ENCODE assay signal across 1 cellular context in the genomic region with DNA sequence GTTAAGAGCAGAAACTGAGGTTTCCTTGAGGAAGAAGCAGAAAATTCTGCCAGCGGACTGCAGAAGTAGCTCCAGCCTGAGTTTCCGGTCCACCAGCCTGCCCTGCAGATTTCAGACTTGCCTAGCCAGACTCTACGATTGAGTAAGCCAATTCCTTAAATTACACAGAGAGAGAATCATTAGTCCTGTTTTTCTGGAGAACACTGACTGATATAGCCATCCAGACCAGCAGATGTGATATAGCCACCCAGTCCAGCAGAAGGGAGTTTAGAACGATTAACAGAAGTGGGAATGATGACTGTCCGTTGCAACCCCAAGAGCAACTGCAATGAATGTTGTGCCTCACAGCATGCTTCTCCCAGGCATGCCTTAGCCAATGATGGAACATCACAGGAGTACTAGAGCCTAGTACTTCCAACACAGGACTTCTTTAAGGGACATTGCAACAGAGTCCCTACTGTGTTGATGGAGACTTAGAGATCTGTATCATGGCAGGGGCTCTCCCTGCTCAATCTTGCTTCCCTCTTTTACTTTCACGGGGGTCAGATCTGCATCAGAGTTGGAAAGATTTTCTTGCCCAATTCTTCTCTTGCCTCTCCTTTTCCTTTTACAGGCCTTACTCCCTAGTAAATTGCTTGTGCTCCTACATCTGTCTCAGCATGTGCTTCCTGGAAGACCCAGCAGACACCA.
TF ChIP-seq lines count a peak whose summit lies in the region.

No MANE protein-coding gene starts in this region.

TF ChIP-seq in GM23338, 12 proteins besides CTCF, POLR2A, EP300 and RAD21:
- TF ChIP-seq, protein P1, sequence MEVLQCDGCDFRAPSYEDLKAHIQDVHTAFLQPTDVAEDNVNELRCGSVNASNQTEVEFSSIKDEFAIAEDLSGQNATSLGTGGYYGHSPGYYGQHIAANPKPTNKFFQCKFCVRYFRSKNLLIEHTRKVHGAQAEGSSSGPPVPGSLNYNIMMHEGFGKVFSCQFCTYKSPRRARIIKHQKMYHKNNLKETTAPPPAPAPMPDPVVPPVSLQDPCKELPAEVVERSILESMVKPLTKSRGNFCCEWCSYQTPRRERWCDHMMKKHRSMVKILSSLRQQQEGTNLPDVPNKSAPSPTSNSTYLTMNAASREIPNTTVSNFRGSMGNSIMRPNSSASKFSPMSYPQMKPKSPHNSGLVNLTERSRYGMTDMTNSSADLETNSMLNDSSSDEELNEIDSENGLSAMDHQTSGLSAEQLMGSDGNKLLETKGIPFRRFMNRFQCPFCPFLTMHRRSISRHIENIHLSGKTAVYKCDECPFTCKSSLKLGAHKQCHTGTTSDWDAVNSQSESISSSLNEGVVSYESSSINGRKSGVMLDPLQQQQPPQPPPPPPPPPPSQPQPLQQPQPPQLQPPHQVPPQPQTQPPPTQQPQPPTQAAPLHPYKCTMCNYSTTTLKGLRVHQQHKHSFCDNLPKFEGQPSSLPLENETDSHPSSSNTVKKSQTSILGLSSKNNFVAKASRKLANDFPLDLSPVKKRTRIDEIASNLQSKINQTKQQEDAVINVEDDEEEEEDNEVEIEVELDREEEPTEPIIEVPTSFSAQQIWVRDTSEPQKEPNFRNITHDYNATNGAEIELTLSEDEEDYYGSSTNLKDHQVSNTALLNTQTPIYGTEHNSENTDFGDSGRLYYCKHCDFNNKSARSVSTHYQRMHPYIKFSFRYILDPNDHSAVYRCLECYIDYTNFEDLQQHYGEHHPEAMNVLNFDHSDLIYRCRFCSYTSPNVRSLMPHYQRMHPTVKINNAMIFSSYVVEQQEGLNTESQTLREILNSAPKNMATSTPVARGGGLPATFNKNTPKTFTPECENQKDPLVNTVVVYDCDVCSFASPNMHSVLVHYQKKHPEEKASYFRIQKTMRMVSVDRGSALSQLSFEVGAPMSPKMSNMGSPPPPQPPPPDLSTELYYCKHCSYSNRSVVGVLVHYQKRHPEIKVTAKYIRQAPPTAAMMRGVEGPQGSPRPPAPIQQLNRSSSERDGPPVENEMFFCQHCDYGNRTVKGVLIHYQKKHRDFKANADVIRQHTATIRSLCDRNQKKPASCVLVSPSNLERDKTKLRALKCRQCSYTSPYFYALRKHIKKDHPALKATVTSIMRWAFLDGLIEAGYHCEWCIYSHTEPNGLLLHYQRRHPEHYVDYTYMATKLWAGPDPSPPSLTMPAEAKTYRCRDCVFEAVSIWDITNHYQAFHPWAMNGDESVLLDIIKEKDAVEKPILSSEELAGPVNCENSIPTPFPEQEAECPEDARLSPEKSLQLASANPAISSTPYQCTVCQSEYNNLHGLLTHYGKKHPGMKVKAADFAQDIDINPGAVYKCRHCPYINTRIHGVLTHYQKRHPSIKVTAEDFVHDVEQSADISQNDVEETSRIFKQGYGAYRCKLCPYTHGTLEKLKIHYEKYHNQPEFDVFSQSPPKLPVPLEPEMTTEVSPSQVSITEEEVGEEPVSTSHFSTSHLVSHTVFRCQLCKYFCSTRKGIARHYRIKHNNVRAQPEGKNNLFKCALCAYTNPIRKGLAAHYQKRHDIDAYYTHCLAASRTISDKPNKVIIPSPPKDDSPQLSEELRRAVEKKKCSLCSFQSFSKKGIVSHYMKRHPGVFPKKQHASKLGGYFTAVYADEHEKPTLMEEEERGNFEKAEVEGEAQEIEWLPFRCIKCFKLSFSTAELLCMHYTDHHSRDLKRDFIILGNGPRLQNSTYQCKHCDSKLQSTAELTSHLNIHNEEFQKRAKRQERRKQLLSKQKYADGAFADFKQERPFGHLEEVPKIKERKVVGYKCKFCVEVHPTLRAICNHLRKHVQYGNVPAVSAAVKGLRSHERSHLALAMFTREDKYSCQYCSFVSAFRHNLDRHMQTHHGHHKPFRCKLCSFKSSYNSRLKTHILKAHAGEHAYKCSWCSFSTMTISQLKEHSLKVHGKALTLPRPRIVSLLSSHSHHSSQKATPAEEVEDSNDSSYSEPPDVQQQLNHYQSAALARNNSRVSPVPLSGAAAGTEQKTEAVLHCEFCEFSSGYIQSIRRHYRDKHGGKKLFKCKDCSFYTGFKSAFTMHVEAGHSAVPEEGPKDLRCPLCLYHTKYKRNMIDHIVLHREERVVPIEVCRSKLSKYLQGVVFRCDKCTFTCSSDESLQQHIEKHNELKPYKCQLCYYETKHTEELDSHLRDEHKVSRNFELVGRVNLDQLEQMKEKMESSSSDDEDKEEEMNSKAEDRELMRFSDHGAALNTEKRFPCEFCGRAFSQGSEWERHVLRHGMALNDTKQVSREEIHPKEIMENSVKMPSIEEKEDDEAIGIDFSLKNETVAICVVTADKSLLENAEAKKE (CRISPR knock-in tag; IDR thresholded peaks at IDR 0.05) = no peak
- TF ChIP-seq JUNB (IDR thresholded peaks at IDR 0.05; ENCODE audit: unreplicated experiment) = no peak
- no peak for TF ChIP-seq EZH2phosphoT487 (IDR thresholded peaks at IDR 0.05; ENCODE audit: unreplicated experiment)
- no peak for TF ChIP-seq EZH2 (IDR thresholded peaks at IDR 0.05; ENCODE audit: low read depth, unreplicated experiment)
- TF ChIP-seq, protein P2, sequence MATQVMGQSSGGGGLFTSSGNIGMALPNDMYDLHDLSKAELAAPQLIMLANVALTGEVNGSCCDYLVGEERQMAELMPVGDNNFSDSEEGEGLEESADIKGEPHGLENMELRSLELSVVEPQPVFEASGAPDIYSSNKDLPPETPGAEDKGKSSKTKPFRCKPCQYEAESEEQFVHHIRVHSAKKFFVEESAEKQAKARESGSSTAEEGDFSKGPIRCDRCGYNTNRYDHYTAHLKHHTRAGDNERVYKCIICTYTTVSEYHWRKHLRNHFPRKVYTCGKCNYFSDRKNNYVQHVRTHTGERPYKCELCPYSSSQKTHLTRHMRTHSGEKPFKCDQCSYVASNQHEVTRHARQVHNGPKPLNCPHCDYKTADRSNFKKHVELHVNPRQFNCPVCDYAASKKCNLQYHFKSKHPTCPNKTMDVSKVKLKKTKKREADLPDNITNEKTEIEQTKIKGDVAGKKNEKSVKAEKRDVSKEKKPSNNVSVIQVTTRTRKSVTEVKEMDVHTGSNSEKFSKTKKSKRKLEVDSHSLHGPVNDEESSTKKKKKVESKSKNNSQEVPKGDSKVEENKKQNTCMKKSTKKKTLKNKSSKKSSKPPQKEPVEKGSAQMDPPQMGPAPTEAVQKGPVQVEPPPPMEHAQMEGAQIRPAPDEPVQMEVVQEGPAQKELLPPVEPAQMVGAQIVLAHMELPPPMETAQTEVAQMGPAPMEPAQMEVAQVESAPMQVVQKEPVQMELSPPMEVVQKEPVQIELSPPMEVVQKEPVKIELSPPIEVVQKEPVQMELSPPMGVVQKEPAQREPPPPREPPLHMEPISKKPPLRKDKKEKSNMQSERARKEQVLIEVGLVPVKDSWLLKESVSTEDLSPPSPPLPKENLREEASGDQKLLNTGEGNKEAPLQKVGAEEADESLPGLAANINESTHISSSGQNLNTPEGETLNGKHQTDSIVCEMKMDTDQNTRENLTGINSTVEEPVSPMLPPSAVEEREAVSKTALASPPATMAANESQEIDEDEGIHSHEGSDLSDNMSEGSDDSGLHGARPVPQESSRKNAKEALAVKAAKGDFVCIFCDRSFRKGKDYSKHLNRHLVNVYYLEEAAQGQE (IDR thresholded peaks at IDR 0.05; ENCODE audit: unreplicated experiment) = no peak
- no peak for TF ChIP-seq ZNF114 (CRISPR knock-in tag; IDR thresholded peaks at IDR 0.05)
- TF ChIP-seq POLR2AphosphoS5 (IDR thresholded peaks at IDR 0.05; ENCODE audit: low read depth) = no peak
- TF ChIP-seq NANOG (IDR thresholded peaks at IDR 0.05; ENCODE audit: borderline replicate concordance) = no peak
- no peak for TF ChIP-seq STAT1 (IDR thresholded peaks at IDR 0.05; ENCODE audit: unreplicated experiment)
- TF ChIP-seq CREB1 (CRISPR knock-in tag; IDR thresholded peaks at IDR 0.05; ENCODE audit: low read depth) = no peak
- TF ChIP-seq ZNF331 (CRISPR knock-in tag; IDR thresholded peaks at IDR 0.05; ENCODE audit: low read depth) = no peak
- TF ChIP-seq, protein P3, sequence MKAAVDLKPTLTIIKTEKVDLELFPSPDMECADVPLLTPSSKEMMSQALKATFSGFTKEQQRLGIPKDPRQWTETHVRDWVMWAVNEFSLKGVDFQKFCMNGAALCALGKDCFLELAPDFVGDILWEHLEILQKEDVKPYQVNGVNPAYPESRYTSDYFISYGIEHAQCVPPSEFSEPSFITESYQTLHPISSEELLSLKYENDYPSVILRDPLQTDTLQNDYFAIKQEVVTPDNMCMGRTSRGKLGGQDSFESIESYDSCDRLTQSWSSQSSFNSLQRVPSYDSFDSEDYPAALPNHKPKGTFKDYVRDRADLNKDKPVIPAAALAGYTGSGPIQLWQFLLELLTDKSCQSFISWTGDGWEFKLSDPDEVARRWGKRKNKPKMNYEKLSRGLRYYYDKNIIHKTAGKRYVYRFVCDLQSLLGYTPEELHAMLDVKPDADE (IDR thresholded peaks at IDR 0.05) = no peak
